In the genomic region with DNA sequence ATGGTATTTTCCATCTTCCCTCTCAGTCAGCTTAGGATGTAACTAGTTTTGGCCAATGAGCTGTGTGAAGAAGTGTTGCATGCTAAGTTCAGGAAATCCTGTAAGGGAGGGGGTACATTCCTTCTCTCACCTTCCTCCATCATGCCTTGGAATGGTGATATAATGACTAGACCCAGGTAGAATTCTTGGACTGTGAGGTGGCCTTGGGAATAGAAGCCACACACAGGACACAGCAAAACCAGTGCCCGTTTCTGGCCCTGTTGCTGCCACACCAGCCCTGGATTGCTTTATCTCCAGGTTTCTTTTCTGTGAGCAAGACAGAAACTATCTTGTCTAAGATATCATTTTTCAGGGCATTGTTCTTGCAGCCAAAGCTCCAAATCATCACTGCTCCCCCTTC, we compare ENCODE assay signal across 34 cellular contexts.
"Had no signal": no experiment of that assay in that cellular context is flagged by ENCODE, and none has a peak within 500 bp of the region (broad histone marks: within the 10 kb centered on the region; RNA-seq: fewer than 3 reads in every experiment).

No MANE protein-coding gene starts in this region.

- H3K27me3 ChIP-seq: brain microvascular endothelial cell, cardiac muscle cell, Peyer's patch had no signal

- H3K36me3 Mint-ChIP-seq: activated CD4-positive, alpha-beta memory T cell treated with anti-CD3 and anti-CD28 coated beads for 36 hours; activated CD8-positive, alpha-beta memory T cell treated with anti-CD3 and anti-CD28 coated beads, Interleukin-2, amount 10 ng/mL, durations not matched to agents 7 days and 5 days; activated naive CD4-positive, alpha-beta T cell treated with anti-CD3 and anti-CD28 coated beads, Interleukin-2, amount 10 ng/mL, durations not matched to agents 7 days and 5 days; activated naive CD8-positive, alpha-beta T cell had no signal

- H3K4me3 Mint-ChIP-seq: activated B cell treated with CpG ODN at 0.5 μM for 24 hours; activated CD4-positive, alpha-beta memory T cell treated with anti-CD3 and anti-CD28 coated beads for 36 hours; activated CD8-positive, alpha-beta memory T cell treated with anti-CD3 and anti-CD28 coated beads, Interleukin-2, amount 10 ng/mL, durations not matched to agents 7 days and 5 days; activated naive CD4-positive, alpha-beta T cell treated with anti-CD3 and anti-CD28 coated beads, Interleukin-2, amount 10 ng/mL, durations not matched to agents 7 days and 5 days; activated naive CD8-positive, alpha-beta T cell; activated naive CD8-positive, alpha-beta T cell treated with anti-CD3 and anti-CD28 coated beads, Interleukin-2, amount 50 U/mL, for 24 hours; central memory CD8-positive, alpha-beta T cell had no signal

- ATAC-seq: activated CD8-positive, alpha-beta memory T cell treated with anti-CD3 and anti-CD28 coated beads, Interleukin-2, amount 10 ng/mL, durations not matched to agents 7 days and 5 days; activated naive CD8-positive, alpha-beta T cell treated with anti-CD3 and anti-CD28 coated beads, Interleukin-2, amount 50 U/mL, for 24 hours; K562; Right ventricle myocardium inferior had no signal

- H3K27ac ChIP-seq: brain microvascular endothelial cell, cardiac muscle cell, Peyer's patch, VCaP had no signal

- DNase-seq: activated B cell treated with CpG ODN at 0.5 μM for 24 hours; activated CD4-positive, alpha-beta memory T cell treated with anti-CD3 and anti-CD28 coated beads for 36 hours; activated CD4-positive, alpha-beta T cell treated with anti-CD3 and anti-CD28 coated beads for 4 hours; activated CD4-positive, alpha-beta T cell treated with anti-CD3 and anti-CD28 coated beads, Interleukin-2, amount 50 U/mL, for 1 hour; activated CD4-positive, CD25-positive, alpha-beta regulatory T cell treated with anti-CD3 and anti-CD28 coated beads, Interleukin-2, amount 50 U/mL, for 72 hours; activated CD8-positive, alpha-beta memory T cell treated with anti-CD3 and anti-CD28 coated beads for 24 hours; activated CD8-positive, alpha-beta memory T cell treated with anti-CD3 and anti-CD28 coated beads, Interleukin-2, amount 10 ng/mL, durations not matched to agents 7 days and 5 days; activated CD8-positive, alpha-beta memory T cell treated with anti-CD3 and anti-CD28 coated beads, Interleukin-2, amount 50 U/mL, for 48 hours; activated effector memory CD4-positive, alpha-beta T cell treated with Interleukin-2 at 50 U/mL for 16 hours; activated naive CD4-positive, alpha-beta T cell treated with anti-CD3 and anti-CD28 coated beads, Interleukin-2, amount 10 ng/mL, durations not matched to agents 7 days and 5 days; activated naive CD8-positive, alpha-beta T cell treated with anti-CD3 and anti-CD28 coated beads, Interleukin-2, amount 50 U/mL, for 24 hours; activated T-cell treated with anti-CD3 and anti-CD28 coated beads, Interleukin-2, amount 50 U/mL, for 48 hours; amniotic stem cell; aorta; brain microvascular endothelial cell; NCI-H1105; NCI-H1436; NCI-H1694; NCI-H1930; NCI-H2081 treated with DMSO at 0.1 percent for 48 hours; NCI-H345; NCI-H524 treated with DMSO at 0.1 percent for 48 hours; Peyer's patch; RPMI8226; SW 1271; T-helper 1 cell; T-helper 2 cell; T-helper 9 cell had no signal

- H3K9me3 ChIP-seq: Peyer's patch had no signal

- H3K27ac Mint-ChIP-seq: activated B cell treated with CpG ODN at 0.5 μM for 24 hours; activated CD4-positive, alpha-beta memory T cell treated with anti-CD3 and anti-CD28 coated beads for 36 hours; activated CD8-positive, alpha-beta memory T cell treated with anti-CD3 and anti-CD28 coated beads, Interleukin-2, amount 10 ng/mL, durations not matched to agents 7 days and 5 days; activated naive CD4-positive, alpha-beta T cell treated with anti-CD3 and anti-CD28 coated beads, Interleukin-2, amount 10 ng/mL, durations not matched to agents 7 days and 5 days; activated naive CD8-positive, alpha-beta T cell; activated naive CD8-positive, alpha-beta T cell treated with anti-CD3 and anti-CD28 coated beads, Interleukin-2, amount 50 U/mL, for 24 hours had no signal

- H3K36me3 ChIP-seq: brain microvascular endothelial cell, cardiac muscle cell, Peyer's patch had no signal

- FAIRE-seq: K562 had no signal

- H3K27me3 Mint-ChIP-seq: activated CD8-positive, alpha-beta memory T cell treated with anti-CD3 and anti-CD28 coated beads, Interleukin-2, amount 10 ng/mL, durations not matched to agents 7 days and 5 days; activated naive CD4-positive, alpha-beta T cell treated with anti-CD3 and anti-CD28 coated beads, Interleukin-2, amount 10 ng/mL, durations not matched to agents 7 days and 5 days had no signal

- H3K4me3 ChIP-seq: cardiac muscle cell, K562, Peyer's patch had no signal

- H3K9me3 Mint-ChIP-seq: activated CD4-positive, alpha-beta memory T cell treated with anti-CD3 and anti-CD28 coated beads for 36 hours; central memory CD8-positive, alpha-beta T cell had no signal

- H3K4me1 Mint-ChIP-seq: activated B cell treated with CpG ODN at 0.5 μM for 24 hours; activated CD8-positive, alpha-beta memory T cell treated with anti-CD3 and anti-CD28 coated beads, Interleukin-2, amount 10 ng/mL, durations not matched to agents 7 days and 5 days; activated naive CD4-positive, alpha-beta T cell treated with anti-CD3 and anti-CD28 coated beads, Interleukin-2, amount 10 ng/mL, durations not matched to agents 7 days and 5 days; activated naive CD8-positive, alpha-beta T cell treated with anti-CD3 and anti-CD28 coated beads, Interleukin-2, amount 50 U/mL, for 24 hours; central memory CD8-positive, alpha-beta T cell had no signal

- H3K4me1 ChIP-seq: Peyer's patch had no signal
